8 cellular contexts compared by ENCODE assay signal in the genomic region with DNA sequence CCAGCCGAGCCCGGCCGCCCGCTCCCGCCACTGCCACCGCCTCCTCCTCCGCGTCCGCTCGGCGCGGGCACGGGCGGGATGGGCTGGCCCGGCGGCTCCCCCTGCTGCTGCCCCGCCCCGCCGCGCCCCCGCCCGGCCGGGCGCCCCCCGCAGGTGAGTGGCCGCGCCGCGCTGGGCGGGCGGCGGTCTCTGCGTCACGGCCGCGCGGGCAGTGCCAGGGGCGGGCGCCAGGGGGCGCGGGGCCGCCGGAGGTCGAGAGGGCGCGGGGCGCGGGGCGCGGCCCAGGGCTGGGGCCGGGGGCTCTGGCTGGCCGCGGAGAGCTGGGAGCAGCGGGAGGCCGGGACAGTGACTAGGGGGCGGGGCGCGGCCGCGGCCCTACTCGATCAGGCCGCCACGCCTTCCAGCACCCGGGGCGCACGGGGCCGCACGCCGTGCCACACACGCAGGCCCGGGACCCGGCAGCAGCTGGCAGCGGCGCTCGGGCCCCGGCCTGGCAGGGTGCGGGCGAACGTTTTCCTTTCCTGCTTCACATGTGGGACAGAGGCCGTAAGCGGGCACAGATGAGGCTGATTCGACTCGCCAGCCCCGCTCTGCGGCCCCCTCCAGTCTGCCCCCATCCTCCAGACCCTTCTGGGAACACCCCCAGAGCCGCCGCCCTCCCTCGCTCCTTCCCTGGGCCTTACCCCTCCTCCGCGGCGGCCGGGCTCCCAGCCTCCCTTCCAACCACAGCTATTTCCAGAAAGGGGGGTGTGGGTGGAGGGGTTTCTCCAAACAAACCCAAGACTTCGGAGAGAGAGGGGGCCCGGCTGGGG. TPM values are rescaled to one million over a fixed set of nuclear protein-coding genes. Genes with fewer than 3 reads are reported as not detected.
DNase-seq lines count a peak whose midpoint lies in the region; ATAC-seq lines count a peak whose summit lies in the region.

No MANE protein-coding gene starts in this region.

- 2% methylated on average over 39 to 94 of the region's 94 CpGs for WGBS in esophagus, 2 donors

- H3K9me3 ChIP-seq in esophagus (ENCODE audit: control insufficient read depth in 2 of 2, insufficient read depth in 1 of 2, low read depth in 1 of 2, low read length in 1 of 2) (no peaks in the 10 kb centered on the region), muscle layer of duodenum (ENCODE audit: control insufficient read depth in 1 of 2, low read length in 2 of 2) (no peaks in the 10 kb centered on the region)

- ATAC-seq in HG03045 (IDR thresholded peaks at IDR 0.05; ENCODE audit: unreplicated experiment), result peak; percentile 59

- H3K27ac ChIP-seq in esophagus (ENCODE audit: low read depth in 2 of 2, low read length in 1 of 2) (peak overlapping the region; percentile 96 to 99), muscle layer of duodenum (ENCODE audit: low read length) (peak overlapping the region; percentile 95)

- H3K27me3 ChIP-seq in esophagus (ENCODE audit: control insufficient read depth in 1 of 2, insufficient read depth in 2 of 2, low read length in 2 of 2) (no peaks in the 10 kb centered on the region), muscle layer of duodenum (ENCODE audit: low read depth, low read length) (no peaks in the 10 kb centered on the region)

- peaks cover 0 to 6% of the 10 kb centered on the region in 2 donors for H3K36me3 ChIP-seq in esophagus (ENCODE audit: control insufficient read depth in 2 of 2, insufficient read depth in 2 of 2, low read length in 1 of 2)
- H3K36me3 ChIP-seq in muscle layer of duodenum (ENCODE audit: control insufficient read depth in 1 of 2, insufficient read depth in 2 of 2, low read length in 2 of 2), result peaks cover 3 to 4% of the 10 kb centered on the region in 2 donors

- peak; percentile 26 for DNase-seq in NCI-H1694 treated with DMSO at 0.1 percent for 48 hours (lab: John Stamatoyannopoulos, UW)
- DNase-seq in NCI-H1694 (lab: John Stamatoyannopoulos, UW), result no peak
- DNase-seq in NCI-H748 (lab: John Stamatoyannopoulos, UW; ENCODE audit: unreplicated experiment), result peak; percentile 80
- DNase-seq in activated T-cell treated with anti-CD3 and anti-CD28 coated beads for 48 hours (ENCODE audit: low read depth), result peak; percentile 69
- peak; percentile 20 to 42 for DNase-seq in stimulated activated CD8-positive, alpha-beta memory T cell treated with anti-CD3 and anti-CD28 coated beads, Interleukin-7, amount 100 ng/mL, for 48 hours (ENCODE audit: extremely low read depth in 1 of 2, low read depth in 1 of 2)

- peak overlapping the region; percentile 73 to 76 for H3K4me3 ChIP-seq in esophagus (ENCODE audit: low read depth in 1 of 2, low read length in 2 of 2)
- H3K4me3 ChIP-seq in muscle layer of duodenum (ENCODE audit: low read depth in 1 of 2, low read length in 2 of 2), result peak overlapping the region; percentile 50 to 61

- H3K4me1 ChIP-seq in esophagus (ENCODE audit: control insufficient read depth in 2 of 2, insufficient read depth in 2 of 2, low read length in 1 of 2) (peaks cover 3 to 19% of the 10 kb centered on the region in 2 donors), muscle layer of duodenum (ENCODE audit: control insufficient read depth in 1 of 2, insufficient read depth in 2 of 2, low read length in 2 of 2) (peaks cover 43 to 69% of the 10 kb centered on the region in 2 donors)

RNA-seq across cellular contexts. Expression of a gene that starts 2.4 kb away (rescaled TPM):
- polyA plus RNA-seq in esophagus, result 10 to 100 TPM; 32.9 to 48.6 TPM

RNA-seq across cellular contexts. Expression of a gene that starts 31.8 kb away (rescaled TPM):
- polyA plus RNA-seq in esophagus, result 10 to 100 TPM; 16.1 to 24.1 TPM

RNA-seq across cellular contexts. Expression of a gene that starts 41.2 kb away (rescaled TPM):
- 100 to 1,000 TPM in 1 of 2 donors, 10 to 100 TPM in 1; 58.8 to 102 TPM for polyA plus RNA-seq in esophagus

RNA-seq across cellular contexts. Expression of a gene that starts 50.0 kb away (rescaled TPM):
- polyA plus RNA-seq in esophagus, result 10 to 100 TPM; 40.8 to 59.1 TPM

RNA-seq across cellular contexts. Expression of a gene that starts 55.9 kb away (rescaled TPM):
- under 1 TPM; 0.14 to 0.16 TPM for polyA plus RNA-seq in esophagus
